Comparison of ENCODE assay signal across 1 cellular context in the genomic region with DNA sequence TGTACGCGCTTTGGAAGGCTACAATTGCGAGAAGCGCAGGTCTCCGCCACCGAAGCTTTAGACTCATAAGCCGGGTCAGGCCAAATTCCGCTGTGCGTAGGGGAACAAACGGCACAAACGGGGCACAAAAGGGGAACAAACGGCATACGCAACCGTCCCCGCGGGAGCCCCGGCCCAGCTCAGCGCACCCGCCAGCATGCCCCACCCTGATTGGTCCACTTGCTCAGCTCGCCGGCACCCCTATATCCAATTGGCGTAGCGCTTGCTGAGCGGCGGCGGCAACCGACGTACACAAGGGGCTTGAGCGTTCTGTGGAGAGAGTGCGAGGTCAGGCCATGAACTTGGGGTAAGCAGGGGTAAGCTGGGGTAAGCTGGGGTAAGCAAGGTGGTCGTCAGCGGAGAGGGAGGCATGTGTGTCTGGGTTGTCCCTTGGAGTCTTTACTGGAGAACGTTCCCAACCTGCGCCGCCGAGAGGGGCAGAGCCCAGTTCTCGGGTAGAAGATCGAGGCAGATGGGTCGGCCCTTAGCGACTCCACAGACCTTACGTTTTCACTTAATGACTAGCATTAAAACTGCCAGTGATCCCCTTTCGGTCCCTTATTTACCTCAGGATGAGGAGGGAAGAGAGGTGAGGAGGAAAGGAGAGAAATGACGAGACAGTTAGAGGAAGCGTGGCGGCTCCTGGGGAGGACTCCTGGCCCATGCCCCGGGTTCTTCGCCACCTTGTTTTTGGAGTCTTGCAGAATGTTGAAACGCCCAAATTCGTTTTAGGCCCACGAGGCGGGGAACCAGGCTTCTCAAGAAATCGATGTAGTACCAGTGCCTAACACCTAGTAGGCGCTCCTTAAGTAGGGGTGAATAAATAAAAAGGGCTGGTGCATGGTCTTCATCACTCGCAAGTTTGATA.
TF ChIP-seq lines count a peak whose summit lies in the region.

A gene (plus strand): TSS at position 268 of the 907 bp plus-strand sequence. CDS start 68 bp downstream, at position 336.

TF ChIP-seq in HepG2, 621 proteins besides CTCF, POLR2A, EP300 and RAD21 (continued from another document and continues in another):
- TF ChIP-seq, protein P1, sequence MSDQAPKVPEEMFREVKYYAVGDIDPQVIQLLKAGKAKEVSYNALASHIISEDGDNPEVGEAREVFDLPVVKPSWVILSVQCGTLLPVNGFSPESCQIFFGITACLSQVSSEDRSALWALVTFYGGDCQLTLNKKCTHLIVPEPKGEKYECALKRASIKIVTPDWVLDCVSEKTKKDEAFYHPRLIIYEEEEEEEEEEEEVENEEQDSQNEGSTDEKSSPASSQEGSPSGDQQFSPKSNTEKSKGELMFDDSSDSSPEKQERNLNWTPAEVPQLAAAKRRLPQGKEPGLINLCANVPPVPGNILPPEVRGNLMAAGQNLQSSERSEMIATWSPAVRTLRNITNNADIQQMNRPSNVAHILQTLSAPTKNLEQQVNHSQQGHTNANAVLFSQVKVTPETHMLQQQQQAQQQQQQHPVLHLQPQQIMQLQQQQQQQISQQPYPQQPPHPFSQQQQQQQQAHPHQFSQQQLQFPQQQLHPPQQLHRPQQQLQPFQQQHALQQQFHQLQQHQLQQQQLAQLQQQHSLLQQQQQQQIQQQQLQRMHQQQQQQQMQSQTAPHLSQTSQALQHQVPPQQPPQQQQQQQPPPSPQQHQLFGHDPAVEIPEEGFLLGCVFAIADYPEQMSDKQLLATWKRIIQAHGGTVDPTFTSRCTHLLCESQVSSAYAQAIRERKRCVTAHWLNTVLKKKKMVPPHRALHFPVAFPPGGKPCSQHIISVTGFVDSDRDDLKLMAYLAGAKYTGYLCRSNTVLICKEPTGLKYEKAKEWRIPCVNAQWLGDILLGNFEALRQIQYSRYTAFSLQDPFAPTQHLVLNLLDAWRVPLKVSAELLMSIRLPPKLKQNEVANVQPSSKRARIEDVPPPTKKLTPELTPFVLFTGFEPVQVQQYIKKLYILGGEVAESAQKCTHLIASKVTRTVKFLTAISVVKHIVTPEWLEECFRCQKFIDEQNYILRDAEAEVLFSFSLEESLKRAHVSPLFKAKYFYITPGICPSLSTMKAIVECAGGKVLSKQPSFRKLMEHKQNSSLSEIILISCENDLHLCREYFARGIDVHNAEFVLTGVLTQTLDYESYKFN (CRISPR knock-in tag; conservative IDR thresholded peaks at IDR 0.05), result peak; percentile 39; the same call in 1 of the 2 replicates
- TF ChIP-seq ZKSCAN8 (CRISPR knock-in tag; IDR thresholded peaks at IDR 0.05; ENCODE audit: borderline replicate concordance) (no peak; the same call in 1 of the 2 replicates), ZNF234 (CRISPR knock-in tag; conservative IDR thresholded peaks at IDR 0.05) (no peak), ZZZ3 (CRISPR knock-in tag; IDR thresholded peaks at IDR 0.05; ENCODE audit: borderline replicate concordance) (no peak), XBP1 (CRISPR knock-in tag; IDR thresholded peaks at IDR 0.05) (no peak), ESRRA (CRISPR knock-in tag; IDR thresholded peaks at IDR 0.05; ENCODE audit: low read depth) (peak; percentile 65; the same call in 1 of the 2 replicates), REXO4 (CRISPR knock-in tag; IDR thresholded peaks at IDR 0.05; ENCODE audit: borderline replicate concordance) (0 out of 2 replicates have a peak, but pooled peaks have one; percentile 35), ZFP62 (CRISPR knock-in tag; IDR thresholded peaks at IDR 0.05) (no peak), ZNF354B (CRISPR knock-in tag; IDR thresholded peaks at IDR 0.05) (no peak), ZNF83 (CRISPR knock-in tag; IDR thresholded peaks at IDR 0.05; ENCODE audit: borderline replicate concordance) (no peak), ZNF7 (CRISPR knock-in tag; IDR thresholded peaks at IDR 0.05) (no peak), SOX5 (CRISPR knock-in tag; IDR thresholded peaks at IDR 0.05; ENCODE audit: borderline replicate concordance) (peak; percentile 47; the same call in 1 of the 2 replicates), ZNF557 (CRISPR knock-in tag; IDR thresholded peaks at IDR 0.05) (peak; percentile 66; the same call in 1 of the 2 replicates), SYNCRIP (IDR thresholded peaks at IDR 0.05; ENCODE audit: insufficient read depth, low read depth, low read length) (no peak), ZNF296 (CRISPR knock-in tag; conservative IDR thresholded peaks at IDR 0.05) (no peak), ERF (CRISPR knock-in tag; IDR thresholded peaks at IDR 0.05) (peak; percentile 60; the same call in 1 of the 2 replicates), KDM5A (IDR thresholded peaks at IDR 0.05; ENCODE audit: borderline replicate concordance, low read length) (peak; percentile 52; the same call in 1 of the 2 replicates), EZH2 (conservative IDR thresholded peaks at IDR 0.05; ENCODE audit: low read depth, low read length) (no peak), SP2 (CRISPR knock-in tag; IDR thresholded peaks at IDR 0.05) (peak; percentile 32; the same call in 1 of the 2 replicates), SMARCE1 (IDR thresholded peaks at IDR 0.05; ENCODE audit: borderline replicate concordance) (no peak), MEF2D (CRISPR knock-in tag; IDR thresholded peaks at IDR 0.05) (peak; percentile 33; the same call in 1 of the 2 replicates), ZNF670 (CRISPR knock-in tag; IDR thresholded peaks at IDR 0.05; ENCODE audit: borderline replicate concordance) (peak; percentile 75; the same call in 1 of the 2 replicates), ZNF160 (CRISPR knock-in tag; IDR thresholded peaks at IDR 0.05) (no peak; the same call in 1 of the 2 replicates), HNF4A (CRISPR knock-in tag; IDR thresholded peaks at IDR 0.05) (no peak), RFX5 (IDR thresholded peaks at IDR 0.05; ENCODE audit: low read depth, low read length) (no peak), ZNF101 (CRISPR knock-in tag; IDR thresholded peaks at IDR 0.05; ENCODE audit: borderline replicate concordance, low read depth) (no peak)
- TF ChIP-seq, protein P2, sequence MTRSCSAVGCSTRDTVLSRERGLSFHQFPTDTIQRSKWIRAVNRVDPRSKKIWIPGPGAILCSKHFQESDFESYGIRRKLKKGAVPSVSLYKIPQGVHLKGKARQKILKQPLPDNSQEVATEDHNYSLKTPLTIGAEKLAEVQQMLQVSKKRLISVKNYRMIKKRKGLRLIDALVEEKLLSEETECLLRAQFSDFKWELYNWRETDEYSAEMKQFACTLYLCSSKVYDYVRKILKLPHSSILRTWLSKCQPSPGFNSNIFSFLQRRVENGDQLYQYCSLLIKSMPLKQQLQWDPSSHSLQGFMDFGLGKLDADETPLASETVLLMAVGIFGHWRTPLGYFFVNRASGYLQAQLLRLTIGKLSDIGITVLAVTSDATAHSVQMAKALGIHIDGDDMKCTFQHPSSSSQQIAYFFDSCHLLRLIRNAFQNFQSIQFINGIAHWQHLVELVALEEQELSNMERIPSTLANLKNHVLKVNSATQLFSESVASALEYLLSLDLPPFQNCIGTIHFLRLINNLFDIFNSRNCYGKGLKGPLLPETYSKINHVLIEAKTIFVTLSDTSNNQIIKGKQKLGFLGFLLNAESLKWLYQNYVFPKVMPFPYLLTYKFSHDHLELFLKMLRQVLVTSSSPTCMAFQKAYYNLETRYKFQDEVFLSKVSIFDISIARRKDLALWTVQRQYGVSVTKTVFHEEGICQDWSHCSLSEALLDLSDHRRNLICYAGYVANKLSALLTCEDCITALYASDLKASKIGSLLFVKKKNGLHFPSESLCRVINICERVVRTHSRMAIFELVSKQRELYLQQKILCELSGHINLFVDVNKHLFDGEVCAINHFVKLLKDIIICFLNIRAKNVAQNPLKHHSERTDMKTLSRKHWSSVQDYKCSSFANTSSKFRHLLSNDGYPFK (CRISPR knock-in tag; IDR thresholded peaks at IDR 0.05; ENCODE audit: borderline replicate concordance), result peak; percentile 79; the same call in 1 of the 2 replicates
- TF ChIP-seq, protein P3, sequence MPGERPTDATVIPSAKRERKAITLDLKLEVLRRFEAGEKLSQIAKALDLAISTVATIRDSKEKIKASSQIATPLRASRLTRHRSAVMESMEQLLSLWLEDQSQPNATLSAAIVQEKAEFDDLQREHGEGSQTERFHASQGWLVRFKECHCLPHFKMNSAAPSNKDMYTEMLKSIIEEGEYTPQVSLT (CRISPR knock-in tag; IDR thresholded peaks at IDR 0.05; ENCODE audit: borderline replicate concordance, low read depth), result no peak
- TF ChIP-seq, protein P4, sequence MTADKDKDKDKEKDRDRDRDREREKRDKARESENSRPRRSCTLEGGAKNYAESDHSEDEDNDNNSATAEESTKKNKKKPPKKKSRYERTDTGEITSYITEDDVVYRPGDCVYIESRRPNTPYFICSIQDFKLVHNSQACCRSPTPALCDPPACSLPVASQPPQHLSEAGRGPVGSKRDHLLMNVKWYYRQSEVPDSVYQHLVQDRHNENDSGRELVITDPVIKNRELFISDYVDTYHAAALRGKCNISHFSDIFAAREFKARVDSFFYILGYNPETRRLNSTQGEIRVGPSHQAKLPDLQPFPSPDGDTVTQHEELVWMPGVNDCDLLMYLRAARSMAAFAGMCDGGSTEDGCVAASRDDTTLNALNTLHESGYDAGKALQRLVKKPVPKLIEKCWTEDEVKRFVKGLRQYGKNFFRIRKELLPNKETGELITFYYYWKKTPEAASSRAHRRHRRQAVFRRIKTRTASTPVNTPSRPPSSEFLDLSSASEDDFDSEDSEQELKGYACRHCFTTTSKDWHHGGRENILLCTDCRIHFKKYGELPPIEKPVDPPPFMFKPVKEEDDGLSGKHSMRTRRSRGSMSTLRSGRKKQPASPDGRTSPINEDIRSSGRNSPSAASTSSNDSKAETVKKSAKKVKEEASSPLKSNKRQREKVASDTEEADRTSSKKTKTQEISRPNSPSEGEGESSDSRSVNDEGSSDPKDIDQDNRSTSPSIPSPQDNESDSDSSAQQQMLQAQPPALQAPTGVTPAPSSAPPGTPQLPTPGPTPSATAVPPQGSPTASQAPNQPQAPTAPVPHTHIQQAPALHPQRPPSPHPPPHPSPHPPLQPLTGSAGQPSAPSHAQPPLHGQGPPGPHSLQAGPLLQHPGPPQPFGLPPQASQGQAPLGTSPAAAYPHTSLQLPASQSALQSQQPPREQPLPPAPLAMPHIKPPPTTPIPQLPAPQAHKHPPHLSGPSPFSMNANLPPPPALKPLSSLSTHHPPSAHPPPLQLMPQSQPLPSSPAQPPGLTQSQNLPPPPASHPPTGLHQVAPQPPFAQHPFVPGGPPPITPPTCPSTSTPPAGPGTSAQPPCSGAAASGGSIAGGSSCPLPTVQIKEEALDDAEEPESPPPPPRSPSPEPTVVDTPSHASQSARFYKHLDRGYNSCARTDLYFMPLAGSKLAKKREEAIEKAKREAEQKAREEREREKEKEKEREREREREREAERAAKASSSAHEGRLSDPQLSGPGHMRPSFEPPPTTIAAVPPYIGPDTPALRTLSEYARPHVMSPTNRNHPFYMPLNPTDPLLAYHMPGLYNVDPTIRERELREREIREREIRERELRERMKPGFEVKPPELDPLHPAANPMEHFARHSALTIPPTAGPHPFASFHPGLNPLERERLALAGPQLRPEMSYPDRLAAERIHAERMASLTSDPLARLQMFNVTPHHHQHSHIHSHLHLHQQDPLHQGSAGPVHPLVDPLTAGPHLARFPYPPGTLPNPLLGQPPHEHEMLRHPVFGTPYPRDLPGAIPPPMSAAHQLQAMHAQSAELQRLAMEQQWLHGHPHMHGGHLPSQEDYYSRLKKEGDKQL (CRISPR knock-in tag; IDR thresholded peaks at IDR 0.05; ENCODE audit: low read depth), result no peak
- TF ChIP-seq, protein P5, sequence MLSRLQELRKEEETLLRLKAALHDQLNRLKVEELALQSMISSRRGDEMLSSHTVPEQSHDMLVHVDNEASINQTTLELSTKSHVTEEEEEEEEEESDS (CRISPR knock-in tag; IDR thresholded peaks at IDR 0.05; ENCODE audit: borderline replicate concordance), result no peak
- TF ChIP-seq, protein P6, sequence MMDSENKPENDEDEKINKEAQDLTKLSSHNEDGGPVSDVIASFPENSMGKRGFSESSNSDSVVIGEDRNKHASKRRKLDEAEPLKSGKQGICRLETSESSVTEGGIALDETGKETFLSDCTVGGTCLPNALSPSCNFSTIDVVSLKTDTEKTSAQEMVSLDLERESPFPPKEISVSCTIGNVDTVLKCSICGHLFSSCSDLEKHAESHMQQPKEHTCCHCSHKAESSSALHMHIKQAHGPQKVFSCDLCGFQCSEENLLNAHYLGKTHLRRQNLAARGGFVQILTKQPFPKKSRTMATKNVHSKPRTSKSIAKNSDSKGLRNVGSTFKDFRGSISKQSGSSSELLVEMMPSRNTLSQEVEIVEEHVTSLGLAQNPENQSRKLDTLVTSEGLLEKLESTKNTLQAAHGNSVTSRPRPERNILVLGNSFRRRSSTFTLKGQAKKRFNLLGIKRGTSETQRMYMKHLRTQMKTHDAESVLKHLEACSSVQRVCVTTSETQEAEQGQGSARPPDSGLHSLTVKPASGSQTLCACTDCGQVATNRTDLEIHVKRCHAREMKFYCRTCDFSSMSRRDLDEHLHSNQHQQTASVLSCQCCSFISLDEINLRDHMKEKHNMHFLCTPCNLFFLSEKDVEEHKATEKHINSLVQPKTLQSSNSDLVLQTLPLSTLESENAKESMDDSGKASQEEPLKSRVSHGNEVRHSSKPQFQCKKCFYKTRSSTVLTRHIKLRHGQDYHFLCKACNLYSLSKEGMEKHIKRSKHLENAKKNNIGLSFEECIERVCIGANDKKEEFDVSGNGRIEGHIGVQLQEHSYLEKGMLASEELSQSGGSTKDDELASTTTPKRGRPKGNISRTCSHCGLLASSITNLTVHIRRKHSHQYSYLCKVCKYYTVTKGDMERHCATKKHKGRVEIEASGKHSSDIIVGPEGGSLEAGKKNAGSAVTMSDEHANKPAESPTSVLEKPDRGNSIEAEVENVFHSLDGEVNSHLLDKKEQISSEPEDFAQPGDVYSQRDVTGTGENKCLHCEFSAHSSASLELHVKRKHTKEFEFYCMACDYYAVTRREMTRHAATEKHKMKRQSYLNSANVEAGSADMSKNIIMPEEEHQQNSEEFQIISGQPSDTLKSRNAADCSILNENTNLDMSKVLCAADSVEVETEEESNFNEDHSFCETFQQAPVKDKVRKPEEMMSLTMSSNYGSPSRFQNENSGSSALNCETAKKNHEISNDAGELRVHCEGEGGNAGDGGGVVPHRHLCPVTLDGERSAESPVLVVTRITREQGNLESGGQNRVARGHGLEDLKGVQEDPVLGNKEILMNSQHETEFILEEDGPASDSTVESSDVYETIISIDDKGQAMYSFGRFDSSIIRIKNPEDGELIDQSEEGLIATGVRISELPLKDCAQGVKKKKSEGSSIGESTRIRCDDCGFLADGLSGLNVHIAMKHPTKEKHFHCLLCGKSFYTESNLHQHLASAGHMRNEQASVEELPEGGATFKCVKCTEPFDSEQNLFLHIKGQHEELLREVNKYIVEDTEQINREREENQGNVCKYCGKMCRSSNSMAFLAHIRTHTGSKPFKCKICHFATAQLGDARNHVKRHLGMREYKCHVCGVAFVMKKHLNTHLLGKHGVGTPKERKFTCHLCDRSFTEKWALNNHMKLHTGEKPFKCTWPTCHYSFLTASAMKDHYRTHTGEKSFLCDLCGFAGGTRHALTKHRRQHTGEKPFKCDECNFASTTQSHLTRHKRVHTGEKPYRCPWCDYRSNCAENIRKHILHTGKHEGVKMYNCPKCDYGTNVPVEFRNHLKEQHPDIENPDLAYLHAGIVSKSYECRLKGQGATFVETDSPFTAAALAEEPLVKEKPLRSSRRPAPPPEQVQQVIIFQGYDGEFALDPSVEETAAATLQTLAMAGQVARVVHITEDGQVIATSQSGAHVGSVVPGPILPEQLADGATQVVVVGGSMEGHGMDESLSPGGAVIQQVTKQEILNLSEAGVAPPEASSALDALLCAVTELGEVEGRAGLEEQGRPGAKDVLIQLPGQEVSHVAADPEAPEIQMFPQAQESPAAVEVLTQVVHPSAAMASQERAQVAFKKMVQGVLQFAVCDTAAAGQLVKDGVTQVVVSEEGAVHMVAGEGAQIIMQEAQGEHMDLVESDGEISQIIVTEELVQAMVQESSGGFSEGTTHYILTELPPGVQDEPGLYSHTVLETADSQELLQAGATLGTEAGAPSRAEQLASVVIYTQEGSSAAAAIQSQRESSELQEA (CRISPR knock-in tag; IDR thresholded peaks at IDR 0.05; ENCODE audit: not compliant biosample characterization), result no peak
